ENCODE assay signal across 22 cellular contexts in the genomic region with DNA sequence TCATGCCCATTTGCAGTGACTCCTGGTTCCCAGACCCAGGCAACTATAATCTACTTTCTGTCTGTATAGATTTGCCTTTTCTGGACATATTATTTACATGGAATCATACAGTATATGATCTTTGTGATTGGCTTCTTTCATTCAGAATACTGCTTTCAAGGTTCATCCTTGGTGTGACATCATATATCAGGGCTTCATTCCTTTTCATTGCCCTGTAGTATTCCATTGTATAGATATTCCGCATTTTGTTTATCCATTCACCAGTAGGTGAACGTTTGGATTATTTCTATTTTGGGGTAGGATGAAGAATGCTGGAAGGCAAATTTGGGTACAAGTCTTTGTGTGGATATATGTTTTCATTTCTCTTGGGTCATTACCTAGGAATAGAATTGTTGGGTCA. TPM values are rescaled to one million over a fixed set of nuclear protein-coding genes. Genes with fewer than 3 reads are reported as not detected.
DNase-seq lines count a peak whose midpoint lies in the region; ATAC-seq, FAIRE-seq and TF ChIP-seq lines count a peak whose summit lies in the region.
"Had no signal": no experiment of that assay in that cellular context is flagged by ENCODE, and none has a peak within 500 bp of the region (broad histone marks: within the 10 kb centered on the region; RNA-seq: fewer than 3 reads in every experiment).

No MANE protein-coding gene starts in this region.

- H3K9me3 ChIP-seq in Peyer's patch, result no peaks in the 10 kb centered on the region
- no peaks in the 10 kb centered on the region for H3K9me3 ChIP-seq in K562 (replicated peaks; ENCODE audit: control insufficient read depth, insufficient read depth, low read depth, low read length)
- H3K9me3 ChIP-seq in smooth muscle cell (replicated peaks; ENCODE audit: low read depth), result no peaks in the 10 kb centered on the region
- H3K9me3 ChIP-seq: esophagus squamous epithelium had no signal

- no peak for ATAC-seq in K562
- no peak for ATAC-seq in stimulated activated naive B cell treated with anti-CD40 and anti-IgM and Interleukin-4, amounts not matched to agents 10 μg/mL and 1 μg/mL and 100 μg/mL, for 72 hours (replicated peaks)
- no peak for ATAC-seq in HG03342 (IDR thresholded peaks at IDR 0.05; ENCODE audit: unreplicated experiment)
- no peak for ATAC-seq in HG03280 (IDR thresholded peaks at IDR 0.05; ENCODE audit: unreplicated experiment)
- ATAC-seq: sciatic nerve had no signal

- H3K9ac ChIP-seq in K562 (ENCODE audit: insufficient read depth in 1 of 2, low read depth in 2 of 2, low read length in 2 of 2), result no peak overlapping the region
- H3K9ac ChIP-seq in smooth muscle cell (ENCODE audit: low read depth), result no peak overlapping the region

- TF ChIP-seq EP300 in K562 (IDR thresholded peaks at IDR 0.05; ENCODE audit: low read length), result no peak

- TF ChIP-seq CTCF in Peyer's patch (IDR thresholded peaks at IDR 0.05) (no peak), K562 (IDR thresholded peaks at IDR 0.05 in 2 of 3, conservative IDR thresholded peaks at IDR 0.05 in 1 of 3; ENCODE audit: insufficient read depth in 2 of 3, low read depth in 1 of 3, low read length in 3 of 3) (no peak), smooth muscle cell (IDR thresholded peaks at IDR 0.05; ENCODE audit: borderline replicate concordance, insufficient read depth, poor library complexity, severe bottlenecking) (no peak)

- in situ Hi-C loops in K562 (cut with MboI), result no loop called here

- BruUV-seq in K562 (replicated peaks; lab: Mats Ljungman, UMichigan), result no TSS peak

- intact Hi-C loops in K562 (cut with micrococcal nuclease), result no loop called here

- H2AFZ ChIP-seq in K562 (ENCODE audit: low read depth, low read length) (no peak overlapping the region), smooth muscle cell (ENCODE audit: low read depth) (no peak overlapping the region)

- H3K4me3 Mint-ChIP-seq in activated T-cell treated with anti-CD3 and anti-CD28 coated beads, Interleukin-2, amount 50 U/mL, for 24 hours, result peak overlapping the region; percentile 79
- peak overlapping the region; percentile 39 to 50 for H3K4me3 Mint-ChIP-seq in stimulated activated naive B cell treated with anti-CD40 and anti-IgM and Interleukin-4, amounts not matched to agents 10 μg/mL and 1 μg/mL and 100 μg/mL, for 72 hours
- H3K4me3 Mint-ChIP-seq: type B pancreatic cell had no signal

- H3K4me2 ChIP-seq in K562 (ENCODE audit: insufficient read depth, low read length) (no peak overlapping the region), smooth muscle cell (no peak overlapping the region)

- H3K36me3 ChIP-seq in Peyer's patch (no peaks in the 10 kb centered on the region), K562 (ENCODE audit: control insufficient read depth, insufficient read depth, low read length) (no peaks in the 10 kb centered on the region), smooth muscle cell (ENCODE audit: low read depth) (no peaks in the 10 kb centered on the region)
- H3K36me3 ChIP-seq: esophagus squamous epithelium had no signal

- H3K9me1 ChIP-seq in K562 (ENCODE audit: control insufficient read depth, insufficient read depth, low read length), result no peaks in the 10 kb centered on the region

- H3K79me2 ChIP-seq in K562 (ENCODE audit: control insufficient read depth, insufficient read depth, low read length) (no peaks in the 10 kb centered on the region), smooth muscle cell (ENCODE audit: low read depth) (no peaks in the 10 kb centered on the region)

- peaks cover 2% of the 10 kb centered on the region for H3K9me3 Mint-ChIP-seq in activated T-cell treated with anti-CD3 and anti-CD28 coated beads, Interleukin-2, amount 50 U/mL, for 24 hours
- peaks cover 0 to 5% of the 10 kb centered on the region in 2 donors for H3K9me3 Mint-ChIP-seq in stimulated activated naive B cell treated with anti-CD40 and anti-IgM and Interleukin-4, amounts not matched to agents 10 μg/mL and 1 μg/mL and 100 μg/mL, for 72 hours
- H3K9me3 Mint-ChIP-seq: type B pancreatic cell had no signal

- H3F3A ChIP-seq in smooth muscle cell (ENCODE audit: low read depth), result no peaks in the 10 kb centered on the region

- H3K27ac ChIP-seq in Peyer's patch, result peak overlapping the region; percentile 32 to 81 (median 58)
- no peak overlapping the region for H3K27ac ChIP-seq in K562 (ENCODE audit: extremely low read depth, low read depth, low read length)
- H3K27ac ChIP-seq in smooth muscle cell (ENCODE audit: low read depth), result no peak overlapping the region
- H3K27ac ChIP-seq: RWPE1 had no signal

- H3K36me3 Mint-ChIP-seq in activated T-cell treated with anti-CD3 and anti-CD28 coated beads, Interleukin-2, amount 50 U/mL, for 24 hours (ENCODE audit: low read depth), result peaks cover 88% of the 10 kb centered on the region
- peaks cover 39 to 51% of the 10 kb centered on the region in 2 donors for H3K36me3 Mint-ChIP-seq in stimulated activated naive B cell treated with anti-CD40 and anti-IgM and Interleukin-4, amounts not matched to agents 10 μg/mL and 1 μg/mL and 100 μg/mL, for 72 hours
- H3K36me3 Mint-ChIP-seq: type B pancreatic cell had no signal

- 0 out of 2 replicates have a peak, but pooled peaks cover 4% of the 10 kb centered on the region for H4K20me1 ChIP-seq in K562 (replicated peaks; ENCODE audit: control insufficient read depth, insufficient read depth, low read length)
- no peaks in the 10 kb centered on the region for H4K20me1 ChIP-seq in smooth muscle cell (ENCODE audit: low read depth)

- CTCF ChIA-PET in K562 (lab: Yijun Ruan, JAX; ENCODE audit: low intra/inter-chr PET ratio), result no interaction called here

- H3K4me1 Mint-ChIP-seq in activated T-cell treated with anti-CD3 and anti-CD28 coated beads, Interleukin-2, amount 50 U/mL, for 24 hours (ENCODE audit: low read depth), result peaks cover 88% of the 10 kb centered on the region
- peaks cover 51 to 88% of the 10 kb centered on the region in 2 donors for H3K4me1 Mint-ChIP-seq in stimulated activated naive B cell treated with anti-CD40 and anti-IgM and Interleukin-4, amounts not matched to agents 10 μg/mL and 1 μg/mL and 100 μg/mL, for 72 hours

- no peak for DNase-seq in activated T-cell treated with anti-CD3 and anti-CD28 coated beads, Interleukin-2, amount 50 U/mL, for 24 hours
- DNase-seq in activated T-cell treated with anti-CD3 and anti-CD28 coated beads, Interleukin-2, amount 50 U/mL, for 1 hour, result no peak
- DNase-seq in Peyer's patch, result no peak
- no peak for DNase-seq in K562 (ENCODE audit: extremely low read depth in 1 of 4, low spot score in 3 of 4)
- no peak for DNase-seq in stimulated activated naive B cell treated with anti-CD40 and anti-IgM and Interleukin-4, amounts not matched to agents 10 μg/mL and 1 μg/mL and 100 μg/mL, for 72 hours
- DNase-seq in smooth muscle cell (lab: John Stamatoyannopoulos, UW; ENCODE audit: unreplicated experiment), result no peak
- DNase-seq: ACHN; activated CD4-positive, CD25-positive, alpha-beta regulatory T cell; cortex of kidney; esophagus squamous epithelium; GDM1; glutamatergic neuron; NCI-H1048; nucleus accumbens; stimulated activated CD4-positive, alpha-beta T cell treated with anti-CD3 and anti-CD28 coated beads, Interleukin-4, amount 100 ng/mL, for 1 hour; SW 1271 had no signal

- no peaks in the 10 kb centered on the region for H3K27me3 Mint-ChIP-seq in activated T-cell treated with anti-CD3 and anti-CD28 coated beads, Interleukin-2, amount 50 U/mL, for 24 hours
- H3K27me3 Mint-ChIP-seq in stimulated activated naive B cell treated with anti-CD40 and anti-IgM and Interleukin-4, amounts not matched to agents 10 μg/mL and 1 μg/mL and 100 μg/mL, for 72 hours, result no peaks in the 10 kb centered on the region

- TF ChIP-seq POLR2A in Peyer's patch (IDR thresholded peaks at IDR 0.05) (no peak), K562 (conservative IDR thresholded peaks at IDR 0.05) (no peak)

- H3K4me1 ChIP-seq in Peyer's patch (peaks cover 0 to 31% (median 10%) of the 10 kb centered on the region in 4 donors), K562 (replicated peaks in 1 of 2; ENCODE audit: control insufficient read depth in 2 of 2, insufficient read depth in 2 of 2, low read length in 2 of 2) (peaks cover 12 to 19% of the 10 kb centered on the region in 2 experiments; a peak in 4 of 5 replicates), smooth muscle cell (ENCODE audit: low read depth) (no peaks in the 10 kb centered on the region)

- POLR2A ChIA-PET in K562 (lab: Yijun Ruan, JAX), result no interaction called here

- H3K27ac Mint-ChIP-seq in activated T-cell treated with anti-CD3 and anti-CD28 coated beads, Interleukin-2, amount 50 U/mL, for 24 hours, result peak overlapping the region; percentile 99
- peak overlapping the region; percentile 92 for H3K27ac Mint-ChIP-seq in stimulated activated naive B cell treated with anti-CD40 and anti-IgM and Interleukin-4, amounts not matched to agents 10 μg/mL and 1 μg/mL and 100 μg/mL, for 72 hours
- H3K27ac Mint-ChIP-seq: type B pancreatic cell had no signal

- no peak for TF ChIP-seq RAD21 in K562 (CRISPR knock-in tag; conservative IDR thresholded peaks at IDR 0.05 in 1 of 2, IDR thresholded peaks at IDR 0.05 in 1 of 2)

- H3K4me3 ChIP-seq in Peyer's patch (no peak overlapping the region), K562 (no peak overlapping the region), smooth muscle cell (no peak overlapping the region)
- H3K4me3 ChIP-seq: esophagus squamous epithelium, lung had no signal

- H3K27me3 ChIP-seq in Peyer's patch, result no peaks in the 10 kb centered on the region
- no peaks in the 10 kb centered on the region for H3K27me3 ChIP-seq in K562 (ENCODE audit: control insufficient read depth in 2 of 2, insufficient read depth in 2 of 2, low read length in 2 of 2)
- H3K27me3 ChIP-seq in smooth muscle cell (ENCODE audit: low read depth), result peaks cover 9% of the 10 kb centered on the region

- 38% methylated on average over 2 of the region's 2 CpGs for WGBS in K562 (ENCODE audit: insufficient coverage, low coverage, missing lambda C conversion rate)
- WGBS in smooth muscle cell (ENCODE audit: low lambda C conversion rate), result 64% methylated on average over 2 of the region's 2 CpGs

- FAIRE-seq in K562 (lab: Jason Lieb, UNC), result peak; percentile 52

RNA-seq across cellular contexts. Expression of a gene that starts 36.1 kb away (rescaled TPM):
- total RNA-seq in Peyer's patch (10 to 100 TPM in 1 of 4 donors, 1 to 10 TPM in 3; 3.2 to 41.3 (median 7.2) TPM), K562 (2014; rRNA removed) (7.5 and 10.4 TPM in 2 replicates), K562 (2014; rRNA removed; fragmentation: Illumina TruSeq; extraction: Trizol) (6.7 and 6.8 TPM in 2 replicates), K562 (2015; rRNA removed; fragmentation: Illumina TruSeq; extraction: Trizol) (6.7 TPM in 2 replicates), K562 (2021) (9.4 and 11.5 TPM in 2 replicates), smooth muscle cell (not detected in 2 replicates)
- total RNA-seq in K562 (2011; cell fraction: chromatin; rRNA removed; ENCODE audit: low replicate concordance), result 2.3 and 4.1 TPM in 2 replicates
- total RNA-seq in K562 (2011; cell fraction: nucleolus; rRNA removed), result 2.7 and 3.0 TPM in 2 replicates
- 3.3 and 4.4 TPM in 2 replicates for total RNA-seq in K562 (2011; cell fraction: nucleoplasm; rRNA removed)
- polyA plus RNA-seq in K562 (2011; rRNA removed) (6.8 and 7.1 TPM in 2 replicates), K562 (2014; fragmentation: Illumina TruSeq; extraction: Trizol) (7.9 and 8.9 TPM in 2 replicates), K562 (2014; fragmentation: Nextera tagmentation; extraction: Ambion mirVana) (1 to 10 TPM; 1.5 to 2.3 TPM), K562 (2014; rRNA removed) (6.2 and 6.5 TPM in 2 replicates), smooth muscle cell (not detected in 2 replicates)
- 4.8 and 6.9 TPM in 2 replicates for polyA plus RNA-seq in K562 (2011; cell fraction: cytosol; rRNA removed)
- 3.6 and 5.2 TPM in 2 replicates for polyA plus RNA-seq in K562 (2011; cell fraction: nucleus; rRNA removed)
- 6.1 and 20.4 TPM in 2 replicates for polyA plus RNA-seq in K562 (2012)
- polyA minus RNA-seq in K562 (2011; rRNA and poly(A)+ RNA removed), result 8.5 and 9.7 TPM in 2 replicates
- polyA minus RNA-seq in K562 (2011; cell fraction: cytosol; rRNA and poly(A)+ RNA removed), result 4.7 and 6.5 TPM in 2 replicates
- polyA minus RNA-seq in K562 (2011; cell fraction: nucleus; rRNA and poly(A)+ RNA removed), result 1.2 and 2.7 TPM in 2 replicates

Comparison
In these comparisons a context has a peak if more than half of its experiments do, and no peak if none do; other contexts are left out.
1. H3K27ac ChIP-seq: peak in Peyer's patch (4 of 4); none in K562 (single experiment) and smooth muscle cell (single experiment).